Comparison of ENCODE assay signal across 8 cellular contexts in genomic region chr5:180352116-180352975, GRCh38. TPM values are rescaled to one million over a fixed set of nuclear protein-coding genes. Genes with fewer than 3 reads are reported as not detected.
DNase-seq lines count a peak whose midpoint lies in the region; ATAC-seq and TF ChIP-seq lines count a peak whose summit lies in the region.

No MANE protein-coding gene starts in this region.

- peaks cover 4 to 17% (median 9%) of the 10 kb centered on the region in 10 experiments; a peak in 12 of 20 replicates for H3K4me1 ChIP-seq in BLaER1 treated with 17β-estradiol and CSF1 and Interleukin-3, amounts not matched to agents 10 nM and 100 nM
- H3K4me1 ChIP-seq in HUES64 (ENCODE audit: insufficient read depth, low read length) (peaks cover 41% of the 10 kb centered on the region), mucosa of descending colon (ENCODE audit: low read depth) (peaks cover 17% of the 10 kb centered on the region)

- intact Hi-C loops in mucosa of descending colon (cut with DNase I, micrococcal nuclease): no loop called here

- in situ Hi-C loops in GM13977 (cut with MboI; ENCODE audit: low pct_unique_long_range_greater_than_20kb, low sequenced_read_pairs, unreplicated experiment): no loop called here

- no peak overlapping the region for H3K27ac ChIP-seq in BLaER1 treated with 17β-estradiol and CSF1 and Interleukin-3, amounts not matched to agents 10 nM and 100 nM
- peak overlapping the region; percentile 6; the same call in 1 of the 2 replicates for H3K27ac ChIP-seq in HUES64 (ENCODE audit: low read depth, low read length)

- peak overlapping the region; percentile 85 to 100 (median 98) for H3K4me2 ChIP-seq in BLaER1 treated with 17β-estradiol and CSF1 and Interleukin-3, amounts not matched to agents 10 nM and 100 nM

- 2% methylated on average over 89 of the region's 89 CpGs for WGBS in HUES64

- ATAC-seq in mucosa of descending colon: peak; percentile 6

- peak; percentile 77 for DNase-seq in ecto neural progenitor cell (ENCODE audit: low spot score)
- peak in 1 of 3 donors; percentile 39 for DNase-seq in mucosa of descending colon
- DNase-seq in activated gamma-delta T cell treated with Interleukin-2 at 50 U/mL for 16 hours: no peak
- DNase-seq in GM13977 (ENCODE audit: low spot score): no peak
- DNase-seq in cerebellum (ENCODE audit: low spot score): no peak
- DNase-seq in RPMI8226: no peak

- peaks cover 50 to 80% (median 71%) of the 10 kb centered on the region in 11 experiments for H3K27me3 ChIP-seq in BLaER1 treated with 17β-estradiol and CSF1 and Interleukin-3, amounts not matched to agents 10 nM and 100 nM
- H3K27me3 ChIP-seq in HUES64 (ENCODE audit: insufficient read depth, low read length): peaks cover 28% of the 10 kb centered on the region

- TF ChIP-seq CTCF in mucosa of descending colon (IDR thresholded peaks at IDR 0.05) (no peak), GM13977 (IDR thresholded peaks at IDR 0.05; ENCODE audit: extremely low read depth, insufficient read depth, missing control alignments) (no peak)

- H3K4me3 ChIP-seq in BLaER1 treated with 17β-estradiol and CSF1 and Interleukin-3, amounts not matched to agents 10 nM and 100 nM: peak overlapping the region; percentile 59 to 76 (median 68)
- peak overlapping the region; percentile 91 for H3K4me3 ChIP-seq in HUES64 (ENCODE audit: low read length)
- peak overlapping the region; percentile 12 for H3K4me3 ChIP-seq in mucosa of descending colon

- H3K9ac ChIP-seq in BLaER1 treated with 17β-estradiol and CSF1 and Interleukin-3, amounts not matched to agents 10 nM and 100 nM: peak overlapping the region in 2 of 11 experiments; percentile 22 to 58; a peak in 2 of 22 replicates
- peak overlapping the region; percentile 77 for H3K9ac ChIP-seq in HUES64 (ENCODE audit: low read depth, low read length)

- H3K9me3 ChIP-seq in BLaER1 treated with 17β-estradiol and CSF1 and Interleukin-3, amounts not matched to agents 10 nM and 100 nM (replicated peaks in 1 of 11): peaks cover 0 to 4% (median 0%) of the 10 kb centered on the region in 11 experiments; a peak in 1 of 22 replicates
- H3K9me3 ChIP-seq in HUES64 (ENCODE audit: insufficient read depth, low read depth, low read length) (no peaks in the 10 kb centered on the region), mucosa of descending colon (no peaks in the 10 kb centered on the region)

- peaks cover 0 to 40% (median 11%) of the 10 kb centered on the region in 11 experiments; a peak in 11 of 22 replicates for H4K20me1 ChIP-seq in BLaER1 treated with 17β-estradiol and CSF1 and Interleukin-3, amounts not matched to agents 10 nM and 100 nM

- H3K36me3 ChIP-seq in BLaER1 treated with 17β-estradiol and CSF1 and Interleukin-3, amounts not matched to agents 10 nM and 100 nM: no peaks in the 10 kb centered on the region
- H3K36me3 ChIP-seq in HUES64 (ENCODE audit: insufficient read depth, low read length) (peaks cover 19% of the 10 kb centered on the region), mucosa of descending colon (ENCODE audit: low read depth) (no peaks in the 10 kb centered on the region)

RNA-seq across cellular contexts. Expression of gene GFPT2, which starts 0.8 kb away (rescaled TPM):
- polyA plus RNA-seq in HUES64 (2013, experiment 1 of 2): 67.4 TPM
- 66.3 TPM for polyA plus RNA-seq in HUES64 (2013, experiment 2 of 2)
- 10 to 100 TPM in 1 of 3 donors, 1 to 10 TPM in 2; 1.3 to 17.4 (median 7.9) TPM for total RNA-seq in mucosa of descending colon
- 38.2 TPM for total RNA-seq in cerebellum

Comparison
In these comparisons a context has a peak if more than half of its experiments do, and no peak if none do; other contexts are left out.
1. H3K4me3 ChIP-seq: peak in every context shown above with its lines; median percentile 91 in HUES64; 68 in BLaER1 treated with 17β-estradiol and CSF1 and Interleukin-3, amounts not matched to agents 10 nM and 100 nM; 12 in mucosa of descending colon.